9 cellular contexts compared by ENCODE assay signal in genomic region chr1:221097479-221098281, GRCh38.
DNase-seq lines count a peak whose midpoint lies in the region; ATAC-seq lines count a peak whose summit lies in the region.
"Had no signal": no experiment of that assay in that cellular context is flagged by ENCODE, and none has a peak within 500 bp of the region (broad histone marks: within the 10 kb centered on the region; RNA-seq: fewer than 3 reads in every experiment).

No MANE protein-coding gene starts in this region.

- no peak overlapping the region for H3K4me3 Mint-ChIP-seq in dendritic cell treated with granulocyte-macrophage colony-stimulating factor and Interleukin-4, amounts not matched to agents 40 ng/mL and 50 ng/mL, for 4 days
- no peak overlapping the region for H3K4me3 Mint-ChIP-seq in naive thymus-derived CD4-positive, alpha-beta T cell
- H3K4me3 Mint-ChIP-seq: activated naive CD4-positive, alpha-beta T cell treated with anti-CD3 and anti-CD28 coated beads for 36 hours had no signal

- POLR2A ChIA-PET in naive thymus-derived CD4-positive, alpha-beta T cell (lab: Charles Lee) = no interaction called here

- ATAC-seq in naive thymus-derived CD4-positive, alpha-beta T cell = peak; percentile 61

- peaks cover 71% of the 10 kb centered on the region for H3K4me1 Mint-ChIP-seq in dendritic cell treated with granulocyte-macrophage colony-stimulating factor and Interleukin-4, amounts not matched to agents 40 ng/mL and 50 ng/mL, for 4 days (ENCODE audit: low read depth)
- peaks cover 0 to 11% (median 0%) of the 10 kb centered on the region in 7 donors for H3K4me1 Mint-ChIP-seq in naive thymus-derived CD4-positive, alpha-beta T cell

- DNase-seq in AML-193 (lab: John Stamatoyannopoulos, UW) (peak; percentile 40 to 52), NOMO-1 treated with DMSO at 0.1 percent for 48 hours (lab: John Stamatoyannopoulos, UW; ENCODE audit: unreplicated experiment) (peak; percentile 97), NCI-H2081 treated with DMSO at 0.1 percent for 48 hours (lab: John Stamatoyannopoulos, UW) (no peak), DMS114 treated with DMSO at 0.1 percent for 48 hours (lab: John Stamatoyannopoulos, UW; ENCODE audit: unreplicated experiment) (no peak)
- no peak for DNase-seq in naive thymus-derived CD4-positive, alpha-beta T cell
- DNase-seq in activated CD4-positive, alpha-beta T cell treated with anti-CD3 and anti-CD28 coated beads for 1 hour = no peak
- no peak for DNase-seq in activated CD4-positive, alpha-beta T cell treated with anti-CD3 and anti-CD28 coated beads, Interleukin-2, amount 50 U/mL, for 48 hours
- DNase-seq: activated naive CD4-positive, alpha-beta T cell treated with anti-CD3 and anti-CD28 coated beads for 36 hours had no signal

- no peaks in the 10 kb centered on the region for H3K27me3 ChIP-seq in naive thymus-derived CD4-positive, alpha-beta T cell (ENCODE audit: control insufficient read depth in 2 of 2, insufficient read depth in 2 of 2, low read length in 2 of 2)

- CTCF ChIA-PET in naive thymus-derived CD4-positive, alpha-beta T cell (lab: Charles Lee) = no interaction called here

- no peaks in the 10 kb centered on the region for H3K4me1 ChIP-seq in naive thymus-derived CD4-positive, alpha-beta T cell (ENCODE audit: control insufficient read depth in 2 of 2, insufficient read depth in 2 of 2, low read length in 2 of 2)

- H3K27me3 Mint-ChIP-seq in dendritic cell treated with granulocyte-macrophage colony-stimulating factor and Interleukin-4, amounts not matched to agents 40 ng/mL and 50 ng/mL, for 4 days = peaks cover 5% of the 10 kb centered on the region
- peaks cover 0 to 11% (median 8%) of the 10 kb centered on the region in 5 donors for H3K27me3 Mint-ChIP-seq in naive thymus-derived CD4-positive, alpha-beta T cell

- no peak overlapping the region for H3K4me3 ChIP-seq in naive thymus-derived CD4-positive, alpha-beta T cell (ENCODE audit: low read length)

- no peaks in the 10 kb centered on the region for H3K9me3 ChIP-seq in naive thymus-derived CD4-positive, alpha-beta T cell (ENCODE audit: control insufficient read depth in 2 of 3, low read length in 3 of 3)

- H3K36me3 Mint-ChIP-seq in dendritic cell treated with granulocyte-macrophage colony-stimulating factor and Interleukin-4, amounts not matched to agents 40 ng/mL and 50 ng/mL, for 4 days (ENCODE audit: low read depth) = peaks cover 6% of the 10 kb centered on the region
- peaks cover 0 to 6% (median 0%) of the 10 kb centered on the region in 5 donors for H3K36me3 Mint-ChIP-seq in naive thymus-derived CD4-positive, alpha-beta T cell

- intact Hi-C loops in dendritic cell treated with granulocyte-macrophage colony-stimulating factor and Interleukin-4, amounts not matched to agents 40 ng/mL and 50 ng/mL, for 4 days (cut with micrococcal nuclease) = loop anchor here (1.0 to 2.0 kb wide), 4 partner anchors 26 to 221 kb away; no protein-coding TSS in a partner anchor
- intact Hi-C loops in naive thymus-derived CD4-positive, alpha-beta T cell (cut with micrococcal nuclease) = no loop called here

- no peaks in the 10 kb centered on the region for H3K9me3 Mint-ChIP-seq in dendritic cell treated with granulocyte-macrophage colony-stimulating factor and Interleukin-4, amounts not matched to agents 40 ng/mL and 50 ng/mL, for 4 days
- peaks cover 0 to 13% (median 5%) of the 10 kb centered on the region in 11 donors for H3K9me3 Mint-ChIP-seq in naive thymus-derived CD4-positive, alpha-beta T cell

- peak overlapping the region; percentile 92 for H3K27ac Mint-ChIP-seq in dendritic cell treated with granulocyte-macrophage colony-stimulating factor and Interleukin-4, amounts not matched to agents 40 ng/mL and 50 ng/mL, for 4 days
- no peak overlapping the region for H3K27ac Mint-ChIP-seq in naive thymus-derived CD4-positive, alpha-beta T cell
- H3K27ac Mint-ChIP-seq: activated naive CD4-positive, alpha-beta T cell treated with anti-CD3 and anti-CD28 coated beads for 36 hours had no signal

- H3K27ac ChIP-seq in naive thymus-derived CD4-positive, alpha-beta T cell (ENCODE audit: low read depth, low read length) = no peak overlapping the region

- no peaks in the 10 kb centered on the region for H3K36me3 ChIP-seq in naive thymus-derived CD4-positive, alpha-beta T cell (ENCODE audit: control insufficient read depth in 2 of 3, insufficient read depth in 3 of 3, low read length in 3 of 3)

Comparison
In these comparisons a context has a peak if more than half of its experiments do, and no peak if none do; other contexts are left out.
1. DNase-seq: peak in AML-193 (2 of 2) and NOMO-1 treated with DMSO at 0.1 percent for 48 hours (single experiment); none in naive thymus-derived CD4-positive, alpha-beta T cell (0 of 9), NCI-H2081 treated with DMSO at 0.1 percent for 48 hours (single experiment), activated CD4-positive, alpha-beta T cell treated with anti-CD3 and anti-CD28 coated beads for 1 hour (single experiment), activated CD4-positive, alpha-beta T cell treated with anti-CD3 and anti-CD28 coated beads, Interleukin-2, amount 50 U/mL, for 48 hours (0 of 2) and DMS114 treated with DMSO at 0.1 percent for 48 hours (single experiment).